Comparison of ENCODE assay signal across 9 cellular contexts in the genomic region with DNA sequence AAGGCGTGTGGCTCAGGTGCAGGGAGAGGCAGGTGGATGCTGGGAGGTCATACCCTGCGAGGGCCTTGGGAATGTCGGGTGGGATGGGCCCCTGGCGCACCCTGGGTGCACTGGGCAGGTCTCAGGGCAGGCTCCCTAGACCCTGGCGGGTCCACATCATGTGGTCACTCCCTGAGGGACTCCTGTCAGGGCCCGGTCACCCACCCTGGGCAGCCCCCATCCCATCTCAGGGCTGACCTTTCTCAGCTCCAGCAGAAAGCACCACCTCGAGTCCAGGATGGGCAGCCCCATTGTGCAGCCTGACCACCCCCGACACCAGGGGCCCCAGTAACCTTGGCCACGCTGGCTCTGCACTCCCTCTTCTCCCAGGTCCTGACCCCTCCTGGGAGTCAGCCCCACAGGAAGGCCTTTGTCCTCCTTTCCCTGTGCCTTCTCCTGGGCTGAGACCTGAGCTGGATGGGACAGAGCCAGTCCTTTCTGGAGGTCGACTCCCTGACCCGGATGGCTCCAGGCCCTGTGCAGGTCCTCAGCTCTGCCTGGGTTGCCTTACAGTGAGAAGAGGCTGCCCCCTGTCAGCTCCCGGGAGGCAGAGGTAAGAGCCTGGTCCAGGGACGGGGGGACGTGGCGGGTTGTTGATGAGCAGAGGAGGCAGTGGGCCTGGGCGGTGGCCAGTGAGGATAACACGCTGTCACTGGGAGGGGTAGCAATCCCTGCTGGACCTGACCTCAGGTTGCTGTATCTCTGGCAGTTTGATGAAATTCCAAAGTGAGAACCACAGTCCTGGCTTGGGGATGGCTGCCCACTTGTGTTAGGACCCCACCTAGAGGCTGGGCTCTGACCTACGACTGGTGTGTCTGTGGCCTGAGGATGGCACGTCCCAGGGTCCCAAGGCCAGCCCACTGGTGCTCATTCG.
DNase-seq lines count a peak whose midpoint lies in the region; ATAC-seq, FAIRE-seq and TF ChIP-seq lines count a peak whose summit lies in the region.
"Had no signal": no experiment of that assay in that cellular context is flagged by ENCODE, and none has a peak within 500 bp of the region (broad histone marks: within the 10 kb centered on the region; RNA-seq: fewer than 3 reads in every experiment).

No MANE protein-coding gene starts in this region.

- H3K4me3 Mint-ChIP-seq in activated naive CD4-positive, alpha-beta T cell treated with anti-CD3 and anti-CD28 coated beads for 36 hours: no peak overlapping the region

- TF ChIP-seq CTCF in OCI-LY7 (conservative IDR thresholded peaks at IDR 0.05; ENCODE audit: low read length): peak; percentile 64
- peak; percentile 20 for TF ChIP-seq CTCF in fibroblast of the aortic adventitia (IDR thresholded peaks at IDR 0.05; ENCODE audit: insufficient read depth, low read length)
- TF ChIP-seq CTCF in testis (IDR thresholded peaks at IDR 0.05): no peak
- no peak for TF ChIP-seq CTCF in pancreas (IDR thresholded peaks at IDR 0.05)

- POLR2A ChIA-PET in OCI-LY7 (lab: Charles Lee): no interaction called here

- no peak overlapping the region for H3K4me2 ChIP-seq in OCI-LY7 (ENCODE audit: low read length)

- H4K20me1 ChIP-seq in OCI-LY7 (ENCODE audit: insufficient read depth, low read length): no peaks in the 10 kb centered on the region

- no peaks in the 10 kb centered on the region for H3K9me2 ChIP-seq in OCI-LY7 (ENCODE audit: insufficient read depth, low read length)

- DNase-seq in activated naive CD4-positive, alpha-beta T cell treated with anti-CD3 and anti-CD28 coated beads for 36 hours: peak; percentile 32
- no peak for DNase-seq in activated naive CD4-positive, alpha-beta T cell treated with Interleukin-2 at 50 U/mL for 16 hours
- DNase-seq in OCI-LY7 (ENCODE audit: low spot score): peak; percentile 33
- DNase-seq in fibroblast of the aortic adventitia (ENCODE audit: low read depth): peak; percentile 32
- peak; percentile 2 for DNase-seq in testis
- DNase-seq in GM19240 (ENCODE audit: insufficient read length, low spot score): no peak
- no peak for DNase-seq in pancreas
- DNase-seq: amniotic stem cell had no signal

- no peak overlapping the region for H3K27ac Mint-ChIP-seq in activated naive CD4-positive, alpha-beta T cell treated with anti-CD3 and anti-CD28 coated beads for 36 hours

- H3K9me3 ChIP-seq in OCI-LY7 (ENCODE audit: low read length) (no peaks in the 10 kb centered on the region), testis (no peaks in the 10 kb centered on the region), pancreas (no peaks in the 10 kb centered on the region)

- no peaks in the 10 kb centered on the region for H3K36me3 ChIP-seq in OCI-LY7 (ENCODE audit: insufficient read depth, low read length)
- H3K36me3 ChIP-seq in testis (ENCODE audit: low read depth, missing control alignments): no peaks in the 10 kb centered on the region
- no peaks in the 10 kb centered on the region for H3K36me3 ChIP-seq in pancreas

- WGBS in testis, 2 donors: 90 to 92% methylated on average over 17 to 20 of the region's 20 CpGs
- 73 to 80% methylated on average over 18 to 20 of the region's 20 CpGs for WGBS in pancreas, 2 donors

- H3K27me3 Mint-ChIP-seq in activated naive CD4-positive, alpha-beta T cell treated with anti-CD3 and anti-CD28 coated beads for 36 hours (ENCODE audit: low read depth): no peaks in the 10 kb centered on the region

- no peaks in the 10 kb centered on the region for H3K79me2 ChIP-seq in OCI-LY7 (ENCODE audit: insufficient read depth, low read depth, low read length)

- H3K27ac ChIP-seq in OCI-LY7 (ENCODE audit: low read depth, low read length, poor library complexity, severe bottlenecking) (no peak overlapping the region), testis (no peak overlapping the region), pancreas (no peak overlapping the region)

- H3K4me1 Mint-ChIP-seq in activated naive CD4-positive, alpha-beta T cell treated with anti-CD3 and anti-CD28 coated beads for 36 hours (ENCODE audit: low read depth): peaks cover 8% of the 10 kb centered on the region

- peaks cover 9% of the 10 kb centered on the region for H3K4me1 ChIP-seq in OCI-LY7 (ENCODE audit: insufficient read depth, low read length, poor library complexity, severe bottlenecking)
- H3K4me1 ChIP-seq in testis: no peaks in the 10 kb centered on the region
- no peaks in the 10 kb centered on the region for H3K4me1 ChIP-seq in pancreas

- no TSS peak for BruUV-seq in OCI-LY7 (replicated peaks; lab: Mats Ljungman, UMichigan)

- no peak for TF ChIP-seq POLR2A in testis (IDR thresholded peaks at IDR 0.05)

- intact Hi-C loops in activated naive CD4-positive, alpha-beta T cell treated with anti-CD3 and anti-CD28 coated beads for 36 hours (cut with micrococcal nuclease): loop anchor here (2.0 kb wide), 1 partner anchor 214 kb away; no protein-coding TSS in a partner anchor
- intact Hi-C loops in OCI-LY7 (cut with micrococcal nuclease; ENCODE audit: unreplicated experiment) (loop anchor here (10.0 kb wide), 1 partner anchor 210 kb away; no protein-coding TSS in a partner anchor), testis (cut with DNase I; ENCODE audit: low total_unique reads) (no loop called here), pancreas (cut with DNase I) (no loop called here)

- H2AFZ ChIP-seq in OCI-LY7 (ENCODE audit: low read length): no peak overlapping the region

- CTCF ChIA-PET in activated naive CD4-positive, alpha-beta T cell treated with anti-CD3 and anti-CD28 coated beads for 36 hours (lab: Charles Lee): interaction anchor here (1.3 kb wide), 1 partner anchor 215 kb away, joined by 3 read pairs; no protein-coding TSS in a partner anchor
- CTCF ChIA-PET in OCI-LY7 (lab: Charles Lee; ENCODE audit: unreplicated experiment): no interaction called here

- H3K9me3 Mint-ChIP-seq in activated naive CD4-positive, alpha-beta T cell treated with anti-CD3 and anti-CD28 coated beads for 36 hours: no peaks in the 10 kb centered on the region

- no peaks in the 10 kb centered on the region for H3K36me3 Mint-ChIP-seq in activated naive CD4-positive, alpha-beta T cell treated with anti-CD3 and anti-CD28 coated beads for 36 hours (ENCODE audit: low read depth)

- FAIRE-seq in pancreas (lab: Jason Lieb, UNC): no peak

- H3K4me3 ChIP-seq in OCI-LY7 (ENCODE audit: low read depth, low read length, poor library complexity, severe bottlenecking) (no peak overlapping the region), fibroblast of the aortic adventitia (ENCODE audit: low read depth, low read length) (no peak overlapping the region), testis (no peak overlapping the region), pancreas (no peak overlapping the region)

- no peak for ATAC-seq in HG02571 (IDR thresholded peaks at IDR 0.05; ENCODE audit: unreplicated experiment)
- no peak for ATAC-seq in pancreas

- H3K27me3 ChIP-seq in testis (no peaks in the 10 kb centered on the region), pancreas (no peaks in the 10 kb centered on the region)

Comparison
In these comparisons a context has a peak if more than half of its experiments do, and no peak if none do; other contexts are left out.
1. DNase-seq: peak in activated naive CD4-positive, alpha-beta T cell treated with anti-CD3 and anti-CD28 coated beads for 36 hours (single experiment), OCI-LY7 (single experiment), fibroblast of the aortic adventitia (single experiment) and testis (single experiment); none in activated naive CD4-positive, alpha-beta T cell treated with Interleukin-2 at 50 U/mL for 16 hours (single experiment), GM19240 (single experiment) and pancreas (0 of 6).
2. CTCF ChIP-seq: peak in OCI-LY7 (single experiment) and fibroblast of the aortic adventitia (single experiment); none in testis (0 of 3) and pancreas (0 of 4).
3. intact Hi-C loops: an anchor here in activated naive CD4-positive, alpha-beta T cell treated with anti-CD3 and anti-CD28 coated beads for 36 hours (2.0 kb wide) and OCI-LY7 (10.0 kb wide); none called in testis and pancreas.